9 cellular contexts compared by ENCODE assay signal in genomic region chr3:39255503-39256325, GRCh38. TPM values are rescaled to one million over a fixed set of nuclear protein-coding genes. Genes with fewer than 3 reads are reported as not detected.
DNase-seq lines count a peak whose midpoint lies in the region; ATAC-seq and TF ChIP-seq lines count a peak whose summit lies in the region.
"Had no signal": no experiment of that assay in that cellular context is flagged by ENCODE, and none has a peak within 500 bp of the region (broad histone marks: within the 10 kb centered on the region; RNA-seq: fewer than 3 reads in every experiment).

No MANE protein-coding gene starts in this region.

- no peak overlapping the region for H4K5ac ChIP-seq in mesendoderm (ENCODE audit: low read length)

- H3K9me3 Mint-ChIP-seq in activated T-helper 1 cell treated with anti-CD3 and anti-CD28 coated beads, Interleukin-12 subunit alpha, Interleukin-12 subunit beta, Interleukin-2, Interleukin-4 antibody, amounts not matched to agents 30 ng/mL and 10 ng/mL and 1 ng/mL, durations not matched to agents 14 hours and 24 hours and 36 hours: no peaks in the 10 kb centered on the region
- H3K9me3 Mint-ChIP-seq: neural crest cell had no signal

- intact Hi-C loops in activated T-helper 1 cell treated with anti-CD3 and anti-CD28 coated beads, Interleukin-12 subunit alpha, Interleukin-12 subunit beta, Interleukin-2, Interleukin-4 antibody, amounts not matched to agents 30 ng/mL and 10 ng/mL and 1 ng/mL, durations not matched to agents 14 hours and 24 hours and 36 hours (cut with micrococcal nuclease): loop anchor here (1.0 kb wide), 1 partner anchor 12 kb away; no protein-coding TSS in a partner anchor

- H2BK120ac ChIP-seq in mesendoderm (ENCODE audit: low read depth, low read length): no peak overlapping the region

- POLR2A ChIA-PET in GM10248 (lab: Yijun Ruan, JAX): interaction anchor here (1.0 kb wide), 1 partner anchor 39 kb away, joined by 6 read pairs; no protein-coding TSS in a partner anchor

- DNase-seq in GM10248 (ENCODE audit: extremely low spot score) (peak; percentile 80), upper lobe of left lung (peak in 1 of 2 donors; percentile 65), mesendoderm (no peak), SW480 (ENCODE audit: low spot score) (no peak), NCI-H1436 (lab: John Stamatoyannopoulos, UW) (no peak)
- no peak for DNase-seq in activated T-helper 1 cell treated with anti-CD3 and anti-CD28 coated beads, Interleukin-12 subunit alpha, Interleukin-12 subunit beta, Interleukin-2, Interleukin-4 antibody, amounts not matched to agents 30 ng/mL and 10 ng/mL and 1 ng/mL, durations not matched to agents 14 hours and 24 hours and 36 hours (ENCODE audit: low spot score)

- H3K27ac ChIP-seq in upper lobe of left lung (peak overlapping the region; percentile 34 to 63 (median 60)), mesendoderm (ENCODE audit: low read depth, low read length) (no peak overlapping the region)

- H3K36me3 Mint-ChIP-seq in activated T-helper 1 cell treated with anti-CD3 and anti-CD28 coated beads, Interleukin-12 subunit alpha, Interleukin-12 subunit beta, Interleukin-2, Interleukin-4 antibody, amounts not matched to agents 30 ng/mL and 10 ng/mL and 1 ng/mL, durations not matched to agents 14 hours and 24 hours and 36 hours (ENCODE audit: low read depth): peaks cover 2% of the 10 kb centered on the region

- H3K4me3 Mint-ChIP-seq in activated T-helper 1 cell treated with anti-CD3 and anti-CD28 coated beads, Interleukin-12 subunit alpha, Interleukin-12 subunit beta, Interleukin-2, Interleukin-4 antibody, amounts not matched to agents 30 ng/mL and 10 ng/mL and 1 ng/mL, durations not matched to agents 14 hours and 24 hours and 36 hours: peak overlapping the region; percentile 45
- H3K4me3 Mint-ChIP-seq: neural crest cell had no signal

- no peak overlapping the region for H2AK5ac ChIP-seq in mesendoderm (ENCODE audit: low read length)

- no peak overlapping the region for H3K4me2 ChIP-seq in mesendoderm (ENCODE audit: low read length)

- no peak for TF ChIP-seq EP300 in upper lobe of left lung (IDR thresholded peaks at IDR 0.05)

- H3K9ac ChIP-seq in mesendoderm (ENCODE audit: low read length): no peak overlapping the region

- H3K27me3 ChIP-seq in upper lobe of left lung (no peaks in the 10 kb centered on the region), mesendoderm (ENCODE audit: insufficient read depth, low read length, poor library complexity) (no peaks in the 10 kb centered on the region)

- H3K56ac ChIP-seq in mesendoderm (ENCODE audit: low read length): no peak overlapping the region

- H3K4ac ChIP-seq in mesendoderm (ENCODE audit: low read depth, low read length): no peak overlapping the region

- H3K4me1 Mint-ChIP-seq in activated T-helper 1 cell treated with anti-CD3 and anti-CD28 coated beads, Interleukin-12 subunit alpha, Interleukin-12 subunit beta, Interleukin-2, Interleukin-4 antibody, amounts not matched to agents 30 ng/mL and 10 ng/mL and 1 ng/mL, durations not matched to agents 14 hours and 24 hours and 36 hours (ENCODE audit: low read depth): peaks cover 76% of the 10 kb centered on the region
- H3K4me1 Mint-ChIP-seq: neural crest cell had no signal

- TF ChIP-seq CTCF in GM10248 (IDR thresholded peaks at IDR 0.05; ENCODE audit: control extremely low read depth, extremely low read depth, low read depth, missing control alignments) (no peak), upper lobe of left lung (IDR thresholded peaks at IDR 0.05) (no peak)

- H3K4me1 ChIP-seq in upper lobe of left lung (peaks cover under 1 to 19% (median 7%) of the 10 kb centered on the region in 4 donors), mesendoderm (ENCODE audit: control insufficient read depth, low read depth, low read length) (no peaks in the 10 kb centered on the region)

- no peak overlapping the region for H4K8ac ChIP-seq in mesendoderm (ENCODE audit: low read depth, low read length)

- H3K27me3 Mint-ChIP-seq in activated T-helper 1 cell treated with anti-CD3 and anti-CD28 coated beads, Interleukin-12 subunit alpha, Interleukin-12 subunit beta, Interleukin-2, Interleukin-4 antibody, amounts not matched to agents 30 ng/mL and 10 ng/mL and 1 ng/mL, durations not matched to agents 14 hours and 24 hours and 36 hours (ENCODE audit: insufficient read depth): peaks cover 5% of the 10 kb centered on the region

- no peak overlapping the region for H3K4me3 ChIP-seq in upper lobe of left lung
- H3K4me3 ChIP-seq in mesendoderm (ENCODE audit: low read length): no peak overlapping the region

- no peak overlapping the region for H2BK5ac ChIP-seq in mesendoderm (ENCODE audit: low read length)

- 48 to 53% methylated on average over 5 of the region's 5 CpGs for WGBS in upper lobe of left lung, 2 donors
- no CpG with 5 or more reads among the region's 5 CpGs for WGBS in mesendoderm (ENCODE audit: extremely low coverage, insufficient coverage, low lambda C conversion rate)

- no peak overlapping the region for H3K18ac ChIP-seq in mesendoderm (ENCODE audit: low read length)

- no peak overlapping the region for H2BK15ac ChIP-seq in mesendoderm (replicated peaks; ENCODE audit: low read depth)

- no peaks in the 10 kb centered on the region for H3K79me2 ChIP-seq in mesendoderm (ENCODE audit: control insufficient read depth, insufficient read depth, low read length)

- H3K27ac Mint-ChIP-seq in activated T-helper 1 cell treated with anti-CD3 and anti-CD28 coated beads, Interleukin-12 subunit alpha, Interleukin-12 subunit beta, Interleukin-2, Interleukin-4 antibody, amounts not matched to agents 30 ng/mL and 10 ng/mL and 1 ng/mL, durations not matched to agents 14 hours and 24 hours and 36 hours: peak overlapping the region; percentile 80

- no peak for TF ChIP-seq POLR2A in upper lobe of left lung (IDR thresholded peaks at IDR 0.05)

- H3K23ac ChIP-seq in mesendoderm (ENCODE audit: low read length): no peak overlapping the region

- H3K79me1 ChIP-seq in mesendoderm (ENCODE audit: low read length): no peaks in the 10 kb centered on the region

- no peaks in the 10 kb centered on the region for H3K36me3 ChIP-seq in upper lobe of left lung
- H3K36me3 ChIP-seq in mesendoderm (ENCODE audit: control insufficient read depth, insufficient read depth, low read length): no peaks in the 10 kb centered on the region

- H3K9me3 ChIP-seq in upper lobe of left lung: no peaks in the 10 kb centered on the region

- peak; percentile 98 for ATAC-seq in GM19397 (IDR thresholded peaks at IDR 0.05; ENCODE audit: unreplicated experiment)
- ATAC-seq in HG03378 (IDR thresholded peaks at IDR 0.05; ENCODE audit: unreplicated experiment): peak; percentile 99
- peak; percentile 75 to 87 for ATAC-seq in upper lobe of left lung (ENCODE audit: low FRiP score in 2 of 2)

- CTCF ChIA-PET in GM10248 (lab: Yijun Ruan, JAX): interaction anchor here (0.9 to 2.8 kb wide), 6 partner anchors 18 to 66 kb away, joined by 3 to 24 read pairs (median 4); no protein-coding TSS in a partner anchor

RNA-seq across cellular contexts. Expression of gene CX3CR1, which starts 24.1 kb away (rescaled TPM):
- total RNA-seq in activated T-helper 1 cell treated with anti-CD3 and anti-CD28 coated beads, Interleukin-12 subunit alpha, Interleukin-12 subunit beta, Interleukin-2, Interleukin-4 antibody, amounts not matched to agents 30 ng/mL and 10 ng/mL and 1 ng/mL, durations not matched to agents 14 hours and 24 hours and 36 hours: 0.44 and 0.64 TPM in 2 replicates
- 10 to 100 TPM in 1 of 6 donors, 1 to 10 TPM in 4, under 1 TPM in 1; 0.59 to 15.3 (median 2.5) TPM for total RNA-seq in upper lobe of left lung
- polyA plus RNA-seq in mesendoderm (2013, experiment 1 of 2): 0.04 TPM
- polyA plus RNA-seq in mesendoderm (2013, experiment 2 of 2): 0.01 TPM
